Comparison of ENCODE assay signal across 9 cellular contexts in the genomic region with DNA sequence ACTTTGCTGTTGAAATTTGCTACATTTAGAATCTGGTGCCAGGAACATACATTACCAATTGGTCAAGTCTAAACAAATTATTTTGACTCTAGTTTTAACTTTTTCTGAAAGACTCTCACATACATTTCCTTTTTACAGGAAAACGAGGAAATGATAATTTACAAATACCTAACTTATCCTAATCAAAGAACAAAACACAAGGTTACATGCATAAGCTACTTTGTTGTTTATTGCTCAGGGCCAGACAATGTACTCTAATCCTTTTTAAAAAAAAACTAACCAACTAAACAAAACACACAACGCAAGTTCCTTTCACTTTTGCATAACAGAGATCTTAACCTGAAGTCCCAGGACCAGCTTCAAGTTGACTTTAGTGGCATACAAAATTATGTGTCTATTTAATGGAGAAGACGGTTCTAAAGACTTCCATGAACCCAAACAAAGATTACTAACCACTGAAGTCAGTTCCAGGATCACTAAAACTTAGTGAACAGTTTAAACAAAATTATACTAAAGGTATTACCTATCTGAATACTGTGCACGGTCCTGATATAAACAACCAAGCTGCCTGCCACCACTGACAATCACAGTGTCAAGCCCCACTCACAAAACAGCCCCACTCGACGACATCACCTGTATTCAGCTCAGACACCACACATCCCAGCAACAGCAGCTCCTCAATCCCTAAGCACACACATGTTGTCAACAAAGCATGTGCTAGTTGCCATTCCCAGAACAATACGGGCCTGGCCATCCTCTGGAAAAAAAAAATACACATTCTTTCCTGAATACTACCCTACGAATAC. TPM values are rescaled to one million over a fixed set of nuclear protein-coding genes. Genes with fewer than 3 reads are reported as not detected.
DNase-seq lines count a peak whose midpoint lies in the region; ATAC-seq, FAIRE-seq and TF ChIP-seq lines count a peak whose summit lies in the region.
"Had no signal": no experiment of that assay in that cellular context is flagged by ENCODE, and none has a peak within 500 bp of the region (broad histone marks: within the 10 kb centered on the region; RNA-seq: fewer than 3 reads in every experiment).

No MANE protein-coding gene starts in this region.

- TF ChIP-seq EP300 in suprapubic skin (IDR thresholded peaks at IDR 0.05), result no peak

- POLR2A ChIA-PET in activated CD8-positive, alpha-beta T cell treated with anti-CD3 and anti-CD28 coated beads, Interleukin-2, amount 10 ng/mL, durations not matched to agents 7 days and 5 days (lab: Charles Lee), result interaction anchor here (0.7 to 4.2 kb wide), 10 partner anchors 9 to 160 kb away, joined by 3 to 40 read pairs (median 4); a partner anchor contains a TSS

- no peak for ATAC-seq in activated T-cell treated with anti-CD3 and anti-CD28 coated beads, Interleukin-2, amount 50 U/mL, for 72 hours (replicated peaks in 1 of 2)
- no peak for ATAC-seq in activated CD8-positive, alpha-beta T cell treated with anti-CD3 and anti-CD28 coated beads, Interleukin-2, amount 10 ng/mL, durations not matched to agents 7 days and 5 days
- ATAC-seq in HG03520 (IDR thresholded peaks at IDR 0.05; ENCODE audit: unreplicated experiment) (no peak), GM21529 (IDR thresholded peaks at IDR 0.05; ENCODE audit: unreplicated experiment) (no peak), GM21367 (IDR thresholded peaks at IDR 0.05; ENCODE audit: unreplicated experiment) (no peak)

- H3K36me3 Mint-ChIP-seq in activated T-cell treated with anti-CD3 and anti-CD28 coated beads, Interleukin-2, amount 50 U/mL, for 72 hours (ENCODE audit: insufficient read depth in 2 of 2), result peaks cover 4 to 5% of the 10 kb centered on the region in 2 donors
- peaks cover 19% of the 10 kb centered on the region for H3K36me3 Mint-ChIP-seq in activated CD8-positive, alpha-beta T cell treated with anti-CD3 and anti-CD28 coated beads, Interleukin-2, amount 10 ng/mL, durations not matched to agents 7 days and 5 days (ENCODE audit: low read depth)

- FAIRE-seq in keratinocyte (lab: Jason Lieb, UNC), result no peak
- FAIRE-seq: colon had no signal

- H3K9me1 ChIP-seq in keratinocyte (ENCODE audit: control insufficient read depth, extremely low read depth, insufficient read depth, low read length), result peaks cover 3% of the 10 kb centered on the region

- no peak for DNase-seq in activated T-cell treated with anti-CD3 and anti-CD28 coated beads, Interleukin-2, amount 50 U/mL, for 72 hours
- no peak for DNase-seq in activated T-cell treated with anti-CD3 and anti-CD28 coated beads, Interleukin-2, amount 50 U/mL, for 1 hour
- no peak for DNase-seq in activated CD8-positive, alpha-beta T cell treated with anti-CD3 and anti-CD28 coated beads, Interleukin-2, amount 10 ng/mL, durations not matched to agents 7 days and 5 days
- DNase-seq in keratinocyte (ENCODE audit: low read depth, low spot score) (no peak), suprapubic skin (ENCODE audit: low spot score in 2 of 2) (no peak)

- peak overlapping the region; percentile 86 to 91 for H3K4me3 Mint-ChIP-seq in activated T-cell treated with anti-CD3 and anti-CD28 coated beads, Interleukin-2, amount 50 U/mL, for 72 hours
- peak overlapping the region; percentile 90 for H3K4me3 Mint-ChIP-seq in activated CD8-positive, alpha-beta T cell treated with anti-CD3 and anti-CD28 coated beads, Interleukin-2, amount 10 ng/mL, durations not matched to agents 7 days and 5 days

- H3K9me3 Mint-ChIP-seq in activated T-cell treated with anti-CD3 and anti-CD28 coated beads, Interleukin-2, amount 50 U/mL, for 72 hours, result no peaks in the 10 kb centered on the region
- no peaks in the 10 kb centered on the region for H3K9me3 Mint-ChIP-seq in activated CD8-positive, alpha-beta T cell treated with anti-CD3 and anti-CD28 coated beads, Interleukin-2, amount 10 ng/mL, durations not matched to agents 7 days and 5 days (ENCODE audit: insufficient read depth)

- WGBS in suprapubic skin, result 13% methylated on average over 8 of the region's 8 CpGs

- H2AFZ ChIP-seq in keratinocyte (ENCODE audit: control insufficient read depth, low read length), result no peak overlapping the region

- dilution Hi-C loops in keratinocyte (cut with MboI; ENCODE audit: extremely low pct_ligation_motif_present, low sequenced_read_pairs), result no loop called here

- TF ChIP-seq CTCF in keratinocyte (optimal IDR thresholded peaks at IDR 0.05 in 1 of 3, IDR thresholded peaks at IDR 0.05 in 1 of 3, conservative IDR thresholded peaks at IDR 0.05 in 1 of 3; ENCODE audit: extremely low read depth in 1 of 3, insufficient read depth in 2 of 3, low read length in 3 of 3) (no peak), suprapubic skin (IDR thresholded peaks at IDR 0.05) (no peak)

- no peaks in the 10 kb centered on the region for H4K20me1 ChIP-seq in keratinocyte (ENCODE audit: control insufficient read depth, extremely low read depth, insufficient read depth, low read length)

- CTCF ChIA-PET in activated CD8-positive, alpha-beta T cell treated with anti-CD3 and anti-CD28 coated beads, Interleukin-2, amount 10 ng/mL, durations not matched to agents 7 days and 5 days (lab: Charles Lee), result interaction anchor here (0.8 to 5.1 kb wide), 10 partner anchors 8 to 47 kb away, joined by 3 to 62 read pairs (median 8); no protein-coding TSS in a partner anchor

- TF ChIP-seq POLR2A in suprapubic skin (IDR thresholded peaks at IDR 0.05), result no peak

- H3K4me3 ChIP-seq in keratinocyte (ENCODE audit: control insufficient read depth in 2 of 3, extremely low read depth in 1 of 3, insufficient read depth in 2 of 3, low read depth in 1 of 3, low read length in 3 of 3) (peak overlapping the region; percentile 72 to 94 (median 78)), suprapubic skin (peak overlapping the region; percentile 93)

- H3K27ac Mint-ChIP-seq in activated T-cell treated with anti-CD3 and anti-CD28 coated beads, Interleukin-2, amount 50 U/mL, for 72 hours, result peak overlapping the region; percentile 77
- peak overlapping the region; percentile 95 for H3K27ac Mint-ChIP-seq in activated CD8-positive, alpha-beta T cell treated with anti-CD3 and anti-CD28 coated beads, Interleukin-2, amount 10 ng/mL, durations not matched to agents 7 days and 5 days

- H3K4me1 ChIP-seq in keratinocyte (ENCODE audit: control insufficient read depth, extremely low read depth, insufficient read depth, low read length) (peaks cover 30% of the 10 kb centered on the region), suprapubic skin (peaks cover 49% of the 10 kb centered on the region)

- H3K27ac ChIP-seq in keratinocyte (ENCODE audit: control insufficient read depth, insufficient read depth, low read length) (peak overlapping the region; percentile 26), suprapubic skin (peak overlapping the region; percentile 97)

- H3K36me3 ChIP-seq in keratinocyte (ENCODE audit: control insufficient read depth in 2 of 2, extremely low read depth in 1 of 2, insufficient read depth in 2 of 2, low read length in 2 of 2) (no peaks in the 10 kb centered on the region), suprapubic skin (no peaks in the 10 kb centered on the region)

- peaks cover 7% of the 10 kb centered on the region for H3K27me3 Mint-ChIP-seq in activated T-cell treated with anti-CD3 and anti-CD28 coated beads, Interleukin-2, amount 50 U/mL, for 72 hours (ENCODE audit: low read depth)
- H3K27me3 Mint-ChIP-seq in activated CD8-positive, alpha-beta T cell treated with anti-CD3 and anti-CD28 coated beads, Interleukin-2, amount 10 ng/mL, durations not matched to agents 7 days and 5 days (ENCODE audit: low read depth), result no peaks in the 10 kb centered on the region

- peaks cover 52% of the 10 kb centered on the region for H3K79me2 ChIP-seq in keratinocyte (ENCODE audit: control insufficient read depth, insufficient read depth, low read length)

- peak overlapping the region; percentile 74 for H3K4me2 ChIP-seq in keratinocyte (ENCODE audit: control insufficient read depth, extremely low read depth, insufficient read depth, low read depth, low read length)

- peaks cover 50% of the 10 kb centered on the region for H3K4me1 Mint-ChIP-seq in activated T-cell treated with anti-CD3 and anti-CD28 coated beads, Interleukin-2, amount 50 U/mL, for 72 hours (ENCODE audit: low read depth)
- H3K4me1 Mint-ChIP-seq in activated CD8-positive, alpha-beta T cell treated with anti-CD3 and anti-CD28 coated beads, Interleukin-2, amount 10 ng/mL, durations not matched to agents 7 days and 5 days (ENCODE audit: low read depth), result peaks cover 45% of the 10 kb centered on the region

- peak overlapping the region; percentile 87 for H3K9ac ChIP-seq in keratinocyte (ENCODE audit: control insufficient read depth, extremely low read depth, insufficient read depth, low read length)

- no peaks in the 10 kb centered on the region for H3K9me3 ChIP-seq in keratinocyte (ENCODE audit: control insufficient read depth, low read depth, low read length)
- no peaks in the 10 kb centered on the region for H3K9me3 ChIP-seq in suprapubic skin

- H3K27me3 ChIP-seq in keratinocyte (ENCODE audit: control insufficient read depth, extremely low read depth, insufficient read depth, low read length), result no peaks in the 10 kb centered on the region
- H3K27me3 ChIP-seq in suprapubic skin, result no peaks in the 10 kb centered on the region

RNA-seq across cellular contexts. Expression of a gene that starts 1.9 kb away (rescaled TPM):
- 10 to 100 TPM in 1 of 2 donors, 1 to 10 TPM in 1; 8.3 to 13.2 TPM for total RNA-seq in activated T-cell treated with anti-CD3 and anti-CD28 coated beads, Interleukin-2, amount 50 U/mL, for 72 hours
- 10 to 100 TPM; 27.3 to 27.9 TPM for total RNA-seq in activated CD8-positive, alpha-beta T cell treated with anti-CD3 and anti-CD28 coated beads, Interleukin-2, amount 10 ng/mL, durations not matched to agents 7 days and 5 days
- 5.1 to 8.9 TPM (median 8.5 TPM) in 3 replicates for polyA plus RNA-seq in keratinocyte
- 3.9 TPM for polyA plus RNA-seq in keratinocyte (2011; ENCODE audit: low read depth)
- polyA plus RNA-seq in keratinocyte (2011; cell fraction: cytosol; rRNA removed), result 3.6 and 4.8 TPM in 2 replicates
- polyA plus RNA-seq in keratinocyte (2011; cell fraction: nucleus; rRNA removed), result 12.3 and 12.9 TPM in 2 replicates
- polyA plus RNA-seq in keratinocyte (2012; ENCODE audit: low replicate concordance), result 4.7 and 5.8 TPM in 2 replicates
- polyA minus RNA-seq in keratinocyte, result 12.7 to 19.0 TPM (median 12.9 TPM) in 3 replicates
- polyA minus RNA-seq in keratinocyte (2011; cell fraction: cytosol; rRNA and poly(A)+ RNA removed), result 9.4 TPM
- 11.8 and 22.0 TPM in 2 replicates for polyA minus RNA-seq in keratinocyte (2011; cell fraction: nucleus; rRNA and poly(A)+ RNA removed)
- 100 to 1,000 TPM in 1 of 4 donors, 10 to 100 TPM in 3; 76.6 to 148 (median 83.2) TPM for total RNA-seq in suprapubic skin

RNA-seq across cellular contexts. Expression of a gene that starts 54.5 kb away (rescaled TPM):
- 100 to 1,000 TPM in 1 of 2 donors, 10 to 100 TPM in 1; 91.4 to 119 TPM for total RNA-seq in activated T-cell treated with anti-CD3 and anti-CD28 coated beads, Interleukin-2, amount 50 U/mL, for 72 hours
- 100 to 1,000 TPM; 181 to 183 TPM for total RNA-seq in activated CD8-positive, alpha-beta T cell treated with anti-CD3 and anti-CD28 coated beads, Interleukin-2, amount 10 ng/mL, durations not matched to agents 7 days and 5 days
- polyA plus RNA-seq in keratinocyte, result 286 to 500 TPM (median 395 TPM) in 3 replicates
- polyA plus RNA-seq in keratinocyte (2011; ENCODE audit: low read depth), result 64.7 TPM
- polyA plus RNA-seq in keratinocyte (2011; cell fraction: cytosol; rRNA removed), result 292 and 405 TPM in 2 replicates
- polyA plus RNA-seq in keratinocyte (2011; cell fraction: nucleus; rRNA removed), result 226 and 261 TPM in 2 replicates
- polyA plus RNA-seq in keratinocyte (2012; ENCODE audit: low replicate concordance), result 214 and 335 TPM in 2 replicates
- 298 to 579 TPM (median 485 TPM) in 3 replicates for polyA minus RNA-seq in keratinocyte
- polyA minus RNA-seq in keratinocyte (2011; cell fraction: cytosol; rRNA and poly(A)+ RNA removed), result 149 TPM
- 51.4 and 112 TPM in 2 replicates for polyA minus RNA-seq in keratinocyte (2011; cell fraction: nucleus; rRNA and poly(A)+ RNA removed)
- 10 to 100 TPM; 63.8 to 92.5 (median 86.4) TPM for total RNA-seq in suprapubic skin
